In genomic region chrX:68686684-68687045, GRCh38 we compare ENCODE assay signal across 8 cellular contexts. TPM values are rescaled to one million over a fixed set of nuclear protein-coding genes. Genes with fewer than 3 reads are reported as not detected.
DNase-seq lines count a peak whose midpoint lies in the region; ATAC-seq and TF ChIP-seq lines count a peak whose summit lies in the region.

No MANE protein-coding gene starts in this region.

- H3K27ac ChIP-seq in esophagus squamous epithelium (peak overlapping the region; percentile 46 to 86 (median 66)), trophoblast cell (ENCODE audit: low read depth, low read length) (no peak overlapping the region)

- no peak overlapping the region for H3K4ac ChIP-seq in trophoblast cell (ENCODE audit: low read depth, low read length)

- no peak overlapping the region for H2BK120ac ChIP-seq in trophoblast cell (ENCODE audit: insufficient read depth, low read length, poor library complexity)

- intact Hi-C loops in esophagus squamous epithelium (cut with DNase I) = no loop called here

- H2AFZ ChIP-seq in trophoblast cell (ENCODE audit: insufficient read depth, low read length, poor library complexity) = no peak overlapping the region

- H3K9ac ChIP-seq in trophoblast cell (ENCODE audit: low read length) = no peak overlapping the region

- H2AK5ac ChIP-seq in trophoblast cell (ENCODE audit: low read length) = no peak overlapping the region

- peak overlapping the region; percentile 5 for H4K91ac ChIP-seq in trophoblast cell (ENCODE audit: low read depth, low read length)

- 4 to 38% methylated on average over 11 of the region's 11 CpGs for WGBS in esophagus squamous epithelium, 2 donors
- no CpG with 5 or more reads among the region's 11 CpGs for WGBS in trophoblast cell (ENCODE audit: extremely low coverage, insufficient coverage, insufficient read length)

- H3K27me3 ChIP-seq in esophagus squamous epithelium (no peaks in the 10 kb centered on the region), trophoblast cell (ENCODE audit: insufficient read depth, low read length) (no peaks in the 10 kb centered on the region)

- H3K9me3 ChIP-seq in esophagus squamous epithelium = no peaks in the 10 kb centered on the region
- no peaks in the 10 kb centered on the region for H3K9me3 ChIP-seq in trophoblast cell (ENCODE audit: insufficient read depth, low read depth, low read length)

- H3K4me2 ChIP-seq in trophoblast cell (ENCODE audit: low read length) = peak overlapping the region; percentile 84

- no peak overlapping the region for H3K18ac ChIP-seq in trophoblast cell (ENCODE audit: low read length)

- no peak for ATAC-seq in GM18519 (IDR thresholded peaks at IDR 0.05; ENCODE audit: low FRiP score, unreplicated experiment)
- no peak for ATAC-seq in GM19397 (IDR thresholded peaks at IDR 0.05; ENCODE audit: unreplicated experiment)
- ATAC-seq in HG03025 (IDR thresholded peaks at IDR 0.05; ENCODE audit: low FRiP score, unreplicated experiment) = no peak

- peak; percentile 16 for DNase-seq in GDM1 (lab: John Stamatoyannopoulos, UW)
- peak; percentile 31 for DNase-seq in RPMI7951 (ENCODE audit: low read depth)
- no peak for DNase-seq in esophagus squamous epithelium (lab: John Stamatoyannopoulos, UW)
- peak in 1 of 2 donors; percentile 7 for DNase-seq in trophoblast cell
- DNase-seq in central memory CD4-positive, alpha-beta T cell = no peak

- peak overlapping the region in 3 of 4 donors; percentile 35 to 63 (median 45) for H3K4me3 ChIP-seq in esophagus squamous epithelium
- no peak overlapping the region for H3K4me3 ChIP-seq in trophoblast cell (ENCODE audit: low read depth, low read length)

- peak overlapping the region; percentile 53 for H2BK12ac ChIP-seq in trophoblast cell (ENCODE audit: low read length)

- no peak overlapping the region for H2BK5ac ChIP-seq in trophoblast cell (ENCODE audit: low read depth, low read length, poor library complexity)

- TF ChIP-seq POLR2A in esophagus squamous epithelium (IDR thresholded peaks at IDR 0.05) = no peak

- no peak overlapping the region for H3K23ac ChIP-seq in trophoblast cell (ENCODE audit: low read length)

- no peak overlapping the region for H4K12ac ChIP-seq in trophoblast cell (ENCODE audit: low read depth, low read length)

- H3K4me1 ChIP-seq in esophagus squamous epithelium (peaks cover 0 to 27% (median 0%) of the 10 kb centered on the region in 3 donors), trophoblast cell (ENCODE audit: control insufficient read depth in 1 of 2, insufficient read depth in 2 of 2, low read length in 2 of 2) (peaks cover 11 to 17% of the 10 kb centered on the region in 2 experiments)

- no peak overlapping the region for H3K14ac ChIP-seq in trophoblast cell (ENCODE audit: low read length)

- H4K8ac ChIP-seq in trophoblast cell (ENCODE audit: low read depth, low read length) = no peak overlapping the region

- H3K36me3 ChIP-seq in esophagus squamous epithelium (no peaks in the 10 kb centered on the region), trophoblast cell (ENCODE audit: control insufficient read depth in 1 of 2, insufficient read depth in 2 of 2, low read length in 2 of 2) (no peaks in the 10 kb centered on the region)

- H3K79me2 ChIP-seq in trophoblast cell (ENCODE audit: control insufficient read depth, insufficient read depth, low read length, poor library complexity) = no peaks in the 10 kb centered on the region

- no peak for TF ChIP-seq CTCF in esophagus squamous epithelium (IDR thresholded peaks at IDR 0.05)

- H3K79me1 ChIP-seq in trophoblast cell (ENCODE audit: low read length) = peaks cover 2% of the 10 kb centered on the region

RNA-seq across cellular contexts. Expression of gene STARD8, which starts 39.2 kb away (rescaled TPM):
- total RNA-seq in RPMI7951 (2014; rRNA removed; shearing (Covaris generic)) = 10.2 and 11.6 TPM in 2 replicates
- 1 to 10 TPM in 3 of 4 donors, under 1 TPM in 1; 0.95 to 9.9 (median 2.1) TPM for total RNA-seq in esophagus squamous epithelium
- 2.8 and 2.9 TPM in 2 replicates for polyA plus RNA-seq in trophoblast cell (2013)

Comparison
In these comparisons a context has a peak if more than half of its experiments do, and no peak if none do; other contexts are left out.
1. DNase-seq: peak in GDM1 (single experiment) and RPMI7951 (single experiment); none in esophagus squamous epithelium (single experiment) and central memory CD4-positive, alpha-beta T cell (single experiment).